9 cellular contexts compared by ENCODE assay signal in the genomic region with DNA sequence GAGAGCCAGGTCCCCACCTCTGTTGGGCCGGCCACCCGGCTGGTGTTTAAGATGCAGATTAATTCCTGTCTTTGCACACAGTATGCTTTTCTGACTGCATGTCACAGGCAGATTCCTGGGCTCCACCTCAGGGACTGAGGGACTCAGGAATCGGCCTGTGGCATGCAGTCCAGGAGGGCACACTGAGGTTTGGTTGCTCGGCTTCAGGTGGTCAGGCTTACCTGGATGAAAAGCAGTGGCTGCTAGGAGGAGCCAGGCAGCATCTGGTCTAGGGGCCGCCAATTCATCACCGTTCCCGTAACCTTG. TPM values are rescaled to one million over a fixed set of nuclear protein-coding genes. Genes with fewer than 3 reads are reported as not detected.
A peak's percentile ranks its signal among the peaks of the same experiment; 100 is the strongest.
DNase-seq lines count a peak whose midpoint lies in the region; ATAC-seq and TF ChIP-seq lines count a peak whose summit lies in the region.
"Had no signal": no experiment of that assay in that cellular context is flagged by ENCODE, and none has a peak within 500 bp of the region (broad histone marks: within the 10 kb centered on the region; RNA-seq: fewer than 3 reads in every experiment).

No MANE protein-coding gene starts in this region.

- H3K9me3 Mint-ChIP-seq in activated T-cell treated with anti-CD3 and anti-CD28 coated beads, Interleukin-2, amount 50 U/mL, for 4 hours, result no peaks in the 10 kb centered on the region
- no peaks in the 10 kb centered on the region for H3K9me3 Mint-ChIP-seq in activated naive CD8-positive, alpha-beta T cell treated with anti-CD3 and anti-CD28 coated beads, Interleukin-2, amount 10 ng/mL, durations not matched to agents 7 days and 5 days

- WGBS in thymus, result 68% methylated on average over 7 of the region's 7 CpGs

- ATAC-seq in activated T-cell treated with anti-CD3 and anti-CD28 coated beads, Interleukin-2, amount 50 U/mL, for 4 hours, result no peak
- no peak for ATAC-seq in activated naive CD8-positive, alpha-beta T cell treated with anti-CD3 and anti-CD28 coated beads, Interleukin-2, amount 10 ng/mL, durations not matched to agents 7 days and 5 days (ENCODE audit: low read depth)
- ATAC-seq in left lung, result no peak
- no peak for ATAC-seq in GM18520 (IDR thresholded peaks at IDR 0.05; ENCODE audit: unreplicated experiment)

- peaks cover 38% of the 10 kb centered on the region for H3K4me1 Mint-ChIP-seq in activated T-cell treated with anti-CD3 and anti-CD28 coated beads, Interleukin-2, amount 50 U/mL, for 4 hours (ENCODE audit: low read depth)
- H3K4me1 Mint-ChIP-seq in activated naive CD8-positive, alpha-beta T cell treated with anti-CD3 and anti-CD28 coated beads, Interleukin-2, amount 10 ng/mL, durations not matched to agents 7 days and 5 days, result peaks cover 29% of the 10 kb centered on the region

- H3K4me3 ChIP-seq in left lung (peak overlapping the region; percentile 79 to 82), thymus (ENCODE audit: low read length) (peak overlapping the region; percentile 76)

- H3K4me1 ChIP-seq in left lung (peaks cover 28 to 44% of the 10 kb centered on the region in 2 donors), thymus (ENCODE audit: control insufficient read depth, insufficient read depth, low read length) (peaks cover 12% of the 10 kb centered on the region)

- H3K27ac Mint-ChIP-seq in activated naive CD8-positive, alpha-beta T cell treated with anti-CD3 and anti-CD28 coated beads, Interleukin-2, amount 10 ng/mL, durations not matched to agents 7 days and 5 days, result peak overlapping the region; percentile 84

- no peaks in the 10 kb centered on the region for H3K27me3 Mint-ChIP-seq in activated T-cell treated with anti-CD3 and anti-CD28 coated beads, Interleukin-2, amount 50 U/mL, for 4 hours (ENCODE audit: low read depth)
- no peaks in the 10 kb centered on the region for H3K27me3 Mint-ChIP-seq in activated naive CD8-positive, alpha-beta T cell treated with anti-CD3 and anti-CD28 coated beads, Interleukin-2, amount 10 ng/mL, durations not matched to agents 7 days and 5 days

- H3K36me3 ChIP-seq in left lung (peaks cover 0 to 29% of the 10 kb centered on the region in 2 donors), thymus (ENCODE audit: control insufficient read depth, insufficient read depth) (peaks cover 18% of the 10 kb centered on the region)

- no peak for DNase-seq in activated T-cell treated with anti-CD3 and anti-CD28 coated beads, Interleukin-2, amount 50 U/mL, for 4 hours
- no peak for DNase-seq in activated T-cell treated with anti-CD3 and anti-CD28 coated beads, Interleukin-2, amount 50 U/mL, for 1 hour
- no peak for DNase-seq in activated naive CD8-positive, alpha-beta T cell treated with anti-CD3 and anti-CD28 coated beads, Interleukin-2, amount 10 ng/mL, durations not matched to agents 7 days and 5 days
- no peak for DNase-seq in left lung
- DNase-seq in SW480 (ENCODE audit: low spot score), result no peak
- no peak for DNase-seq in COLO668 (lab: John Stamatoyannopoulos, UW; ENCODE audit: unreplicated experiment)
- DNase-seq: NCI-H2081 had no signal

- peaks cover 30% of the 10 kb centered on the region for H3K36me3 Mint-ChIP-seq in activated T-cell treated with anti-CD3 and anti-CD28 coated beads, Interleukin-2, amount 50 U/mL, for 4 hours (ENCODE audit: insufficient read depth)
- peaks cover 15% of the 10 kb centered on the region for H3K36me3 Mint-ChIP-seq in activated naive CD8-positive, alpha-beta T cell treated with anti-CD3 and anti-CD28 coated beads, Interleukin-2, amount 10 ng/mL, durations not matched to agents 7 days and 5 days

- no peak for TF ChIP-seq CTCF in left lung (IDR thresholded peaks at IDR 0.05)

- H3K27ac ChIP-seq in left lung (no peak overlapping the region), thymus (ENCODE audit: low read depth) (no peak overlapping the region)

- intact Hi-C loops in left lung (cut with DNase I), result no loop called here

- no peaks in the 10 kb centered on the region for H3K9me3 ChIP-seq in left lung
- H3K9me3 ChIP-seq in thymus (ENCODE audit: control insufficient read depth), result no peaks in the 10 kb centered on the region

- peak overlapping the region; percentile 95 for H3K4me3 Mint-ChIP-seq in activated T-cell treated with anti-CD3 and anti-CD28 coated beads, Interleukin-2, amount 50 U/mL, for 4 hours
- peak overlapping the region; percentile 99 for H3K4me3 Mint-ChIP-seq in activated naive CD8-positive, alpha-beta T cell treated with anti-CD3 and anti-CD28 coated beads, Interleukin-2, amount 10 ng/mL, durations not matched to agents 7 days and 5 days

- H3K27me3 ChIP-seq in left lung (no peaks in the 10 kb centered on the region), thymus (ENCODE audit: control insufficient read depth, insufficient read depth) (no peaks in the 10 kb centered on the region)

- POLR2A ChIA-PET in activated naive CD8-positive, alpha-beta T cell treated with anti-CD3 and anti-CD28 coated beads, Interleukin-2, amount 10 ng/mL, durations not matched to agents 7 days and 5 days (lab: Charles Lee), result interaction anchor here (1.8 to 2.5 kb wide), 4 partner anchors 9 to 111 kb away, joined by 11 to 44 read pairs (median 15); partner anchors contain the start of genes BRD3OS and RNU6ATAC

RNA-seq across cellular contexts. Expression of gene WDR5, which starts 1.1 kb away (rescaled TPM):
- 10 to 100 TPM; 67.7 to 84.6 (median 71.1) TPM for total RNA-seq in activated T-cell treated with anti-CD3 and anti-CD28 coated beads, Interleukin-2, amount 50 U/mL, for 4 hours
- 10 to 100 TPM; 35.4 to 37.6 TPM for total RNA-seq in activated naive CD8-positive, alpha-beta T cell treated with anti-CD3 and anti-CD28 coated beads, Interleukin-2, amount 10 ng/mL, durations not matched to agents 7 days and 5 days
- total RNA-seq in left lung, result 10 to 100 TPM; 23.7 to 32.2 TPM
- 25.9 TPM for polyA plus RNA-seq in thymus

RNA-seq across cellular contexts. Expression of gene RNU6ATAC, which starts 27.4 kb away (rescaled TPM):
- 10 to 100 TPM; 35.6 to 48.6 (median 43.2) TPM for total RNA-seq in activated T-cell treated with anti-CD3 and anti-CD28 coated beads, Interleukin-2, amount 50 U/mL, for 4 hours
- total RNA-seq in activated naive CD8-positive, alpha-beta T cell treated with anti-CD3 and anti-CD28 coated beads, Interleukin-2, amount 10 ng/mL, durations not matched to agents 7 days and 5 days, result 10 to 100 TPM; 13.7 to 30.8 TPM
- total RNA-seq in left lung, result 100 to 1,000 TPM; 105 to 106 TPM
- polyA plus RNA-seq in thymus, result not detected
